ENCODE assay signal across 8 cellular contexts in genomic region chr15:94327356-94327936, GRCh38.
A peak's percentile ranks its signal among the peaks of the same experiment; 100 is the strongest.
DNase-seq lines count a peak whose midpoint lies in the region; ATAC-seq, FAIRE-seq and TF ChIP-seq lines count a peak whose summit lies in the region.

No MANE protein-coding gene starts in this region.

- H3K4me3 Mint-ChIP-seq in activated CD4-positive, alpha-beta T cell treated with anti-CD3 and anti-CD28 coated beads, Interleukin-2, amount 10 ng/mL, durations not matched to agents 24 days and 14 days: no peak overlapping the region
- no peak overlapping the region for H3K4me3 Mint-ChIP-seq in WTC11

- TF ChIP-seq CTCF in LNCaP clone FGC (IDR thresholded peaks at IDR 0.05; ENCODE audit: control insufficient read depth, extremely low read depth, insufficient read depth) (peak; percentile 68), WTC11 (IDR thresholded peaks at IDR 0.05) (peak; percentile 48; the same call in 1 of the 2 replicates), vagina (IDR thresholded peaks at IDR 0.05) (peak; percentile 29 to 52 (median 38))

- H3K4me1 Mint-ChIP-seq in activated CD4-positive, alpha-beta T cell treated with anti-CD3 and anti-CD28 coated beads, Interleukin-2, amount 10 ng/mL, durations not matched to agents 24 days and 14 days: peaks cover 25% of the 10 kb centered on the region
- peaks cover 13% of the 10 kb centered on the region for H3K4me1 Mint-ChIP-seq in WTC11

- H3K27me3 Mint-ChIP-seq in activated CD4-positive, alpha-beta T cell treated with anti-CD3 and anti-CD28 coated beads, Interleukin-2, amount 10 ng/mL, durations not matched to agents 24 days and 14 days: no peaks in the 10 kb centered on the region
- no peaks in the 10 kb centered on the region for H3K27me3 Mint-ChIP-seq in WTC11 (ENCODE audit: low read depth)

- POLR2A ChIA-PET in WTC11 (lab: Charles Lee): interaction anchor here (0.6 kb wide), 1 partner anchor 1310 kb away, joined by 4 read pairs; no protein-coding TSS in a partner anchor

- H3K9me3 Mint-ChIP-seq in activated CD4-positive, alpha-beta T cell treated with anti-CD3 and anti-CD28 coated beads, Interleukin-2, amount 10 ng/mL, durations not matched to agents 24 days and 14 days: no peaks in the 10 kb centered on the region
- H3K9me3 Mint-ChIP-seq in WTC11: no peaks in the 10 kb centered on the region; the same call in 1 of the 2 replicates

- FAIRE-seq in islet of Langerhans (lab: Jason Lieb, UNC): peak; percentile 94

- peak; percentile 67 for DNase-seq in activated CD4-positive, alpha-beta T cell treated with anti-CD3 and anti-CD28 coated beads, Interleukin-2, amount 10 ng/mL, durations not matched to agents 24 days and 14 days
- DNase-seq in activated CD4-positive, alpha-beta T cell treated with anti-CD3 and anti-CD28 coated beads, Interleukin-2, amount 50 U/mL, for 1 hour: no peak
- DNase-seq in LNCaP clone FGC (ENCODE audit: low read depth) (no peak), WTC11 (ENCODE audit: low spot score) (no peak), vagina (ENCODE audit: extremely low spot score in 2 of 2) (no peak), C1 segment of cervical spinal cord (lab: John Stamatoyannopoulos, UW) (no peak)

- no peaks in the 10 kb centered on the region for H3K9me3 ChIP-seq in vagina

- no peaks in the 10 kb centered on the region for H3K36me3 ChIP-seq in vagina

- H3K27ac ChIP-seq in vagina: no peak overlapping the region

- TF ChIP-seq POLR2A in vagina (IDR thresholded peaks at IDR 0.05): no peak

- no peaks in the 10 kb centered on the region for H3K27me3 ChIP-seq in vagina

- ATAC-seq in WTC11 (no peak), GM21447 (IDR thresholded peaks at IDR 0.05; ENCODE audit: unreplicated experiment) (no peak)

- peaks cover 18% of the 10 kb centered on the region for H3K4me1 ChIP-seq in vagina

- intact Hi-C loops in activated CD4-positive, alpha-beta T cell treated with anti-CD3 and anti-CD28 coated beads, Interleukin-2, amount 10 ng/mL, durations not matched to agents 24 days and 14 days (cut with micrococcal nuclease): loop anchor here (10.0 kb wide), 1 partner anchor 257 kb away; no protein-coding TSS in a partner anchor
- intact Hi-C loops in vagina (cut with DNase I): no loop called here

- no peak overlapping the region for H3K27ac Mint-ChIP-seq in activated CD4-positive, alpha-beta T cell treated with anti-CD3 and anti-CD28 coated beads, Interleukin-2, amount 10 ng/mL, durations not matched to agents 24 days and 14 days
- H3K27ac Mint-ChIP-seq in WTC11: no peak overlapping the region

- CTCF ChIA-PET in WTC11 (lab: Charles Lee): interaction anchor here (0.6 to 1.3 kb wide), 4 partner anchors 8 to 163 kb away, joined by 3 to 8 read pairs (median 5); no protein-coding TSS in a partner anchor

- peaks cover 32% of the 10 kb centered on the region for H3K36me3 Mint-ChIP-seq in activated CD4-positive, alpha-beta T cell treated with anti-CD3 and anti-CD28 coated beads, Interleukin-2, amount 10 ng/mL, durations not matched to agents 24 days and 14 days (ENCODE audit: low read depth)
- no peaks in the 10 kb centered on the region for H3K36me3 Mint-ChIP-seq in WTC11

- no peak overlapping the region for H3K4me3 ChIP-seq in LNCaP clone FGC (ENCODE audit: low read depth, low read length)
- no peak overlapping the region for H3K4me3 ChIP-seq in vagina

TF ChIP-seq in WTC11, 78 proteins besides CTCF, POLR2A, EP300 and RAD21:
- no peak for TF ChIP-seq MYBL2 (CRISPR knock-in tag; IDR thresholded peaks at IDR 0.05)
- no peak for TF ChIP-seq FOXP1 (CRISPR knock-in tag; IDR thresholded peaks at IDR 0.05; ENCODE audit: borderline replicate concordance)
- TF ChIP-seq NFYB (CRISPR knock-in tag; conservative IDR thresholded peaks at IDR 0.05; ENCODE audit: low read depth): no peak
- no peak for TF ChIP-seq ZNF396 (CRISPR knock-in tag; IDR thresholded peaks at IDR 0.05; ENCODE audit: borderline replicate concordance)
- no peak for TF ChIP-seq JUN (CRISPR knock-in tag; IDR thresholded peaks at IDR 0.05)
- no peak for TF ChIP-seq AFF4 (CRISPR knock-in tag; IDR thresholded peaks at IDR 0.05; ENCODE audit: borderline replicate concordance)
- no peak for TF ChIP-seq PRRX2 (CRISPR knock-in tag; IDR thresholded peaks at IDR 0.05)
- no peak for TF ChIP-seq ZNF671 (CRISPR knock-in tag; IDR thresholded peaks at IDR 0.05)
- no peak for TF ChIP-seq MXD4 (CRISPR knock-in tag; IDR thresholded peaks at IDR 0.05; ENCODE audit: borderline replicate concordance)
